Comparison of ENCODE assay signal across 8 cellular contexts in genomic region chr3:108590443-108590842, GRCh38. TPM values are rescaled to one million over a fixed set of nuclear protein-coding genes. Genes with fewer than 3 reads are reported as not detected.
DNase-seq lines count a peak whose midpoint lies in the region; ATAC-seq, FAIRE-seq and TF ChIP-seq lines count a peak whose summit lies in the region.

No MANE protein-coding gene starts in this region.

- H3K4me1 Mint-ChIP-seq in CD4-positive, alpha-beta memory T cell: peaks cover 15 to 38% (median 25%) of the 10 kb centered on the region in 4 donors

- dilution Hi-C loops in IMR-90 (cut with HindIII; ENCODE audit: low sequenced_read_pairs, unreplicated experiment): no loop called here

- H3K56ac ChIP-seq in IMR-90 (ENCODE audit: extremely low read depth, insufficient read depth, low read length): no peak overlapping the region

- peak overlapping the region; percentile 24 for H2BK5ac ChIP-seq in IMR-90 (ENCODE audit: low read depth, low read length, poor library complexity, severe bottlenecking)

- H3K79me2 ChIP-seq in K562 (ENCODE audit: control insufficient read depth, insufficient read depth, low read length): peaks cover 59% of the 10 kb centered on the region

- no peaks in the 10 kb centered on the region for H3K9me3 Mint-ChIP-seq in CD4-positive, alpha-beta memory T cell

- H3K14ac ChIP-seq in IMR-90 (replicated peaks; ENCODE audit: low read depth, low read length): peak overlapping the region; percentile 34; the same call in 1 of the 2 replicates

- intact Hi-C loops in CD4-positive, alpha-beta memory T cell (cut with micrococcal nuclease): no loop called here
- intact Hi-C loops in IMR-90 (cut with micrococcal nuclease) (no loop called here), K562 (cut with micrococcal nuclease) (no loop called here), adrenal gland (cut with DNase I) (no loop called here)

- TF ChIP-seq CTCF in IMR-90 (conservative IDR thresholded peaks at IDR 0.05; ENCODE audit: low read depth, low read length): no peak
- no peak for TF ChIP-seq CTCF in K562 (IDR thresholded peaks at IDR 0.05 in 2 of 3, conservative IDR thresholded peaks at IDR 0.05 in 1 of 3; ENCODE audit: insufficient read depth in 2 of 3, low read depth in 1 of 3, low read length in 3 of 3)
- no peak for TF ChIP-seq CTCF in adrenal gland (IDR thresholded peaks at IDR 0.05)

- POLR2A ChIA-PET in CD4-positive, alpha-beta memory T cell (lab: Charles Lee; ENCODE audit: partially characterized antibody): interaction anchor here (0.8 to 9.5 kb wide), 14 partner anchors 12 to 1066 kb away, joined by 3 to 298 read pairs (median 7); no protein-coding TSS in a partner anchor
- POLR2A ChIA-PET in IMR-90 (lab: Charles Lee; ENCODE audit: unreplicated experiment) (no interaction called here), K562 (lab: Yijun Ruan, JAX) (interaction anchor here (1.8 to 3.0 kb wide), 2 partner anchors 8 to 13 kb away, joined by 4 to 18 read pairs; no protein-coding TSS in a partner anchor)

- H3K9me3 ChIP-seq in CD4-positive, alpha-beta memory T cell (ENCODE audit: control insufficient read depth in 1 of 2, low read length in 2 of 2): no peaks in the 10 kb centered on the region
- H3K9me3 ChIP-seq in IMR-90 (ENCODE audit: control insufficient read depth, insufficient read depth, low read length) (no peaks in the 10 kb centered on the region), K562 (replicated peaks; ENCODE audit: control insufficient read depth, insufficient read depth, low read depth, low read length) (no peaks in the 10 kb centered on the region), muscle layer of duodenum (ENCODE audit: control insufficient read depth in 1 of 2, low read length in 2 of 2) (no peaks in the 10 kb centered on the region), adrenal gland (replicated peaks in 1 of 3) (no peaks in the 10 kb centered on the region)

- no peak for FAIRE-seq in K562 (lab: Jason Lieb, UNC)

- no peak overlapping the region for H2AFZ ChIP-seq in IMR-90 (replicated peaks; ENCODE audit: low read length, poor library complexity)
- peak overlapping the region; percentile 66 for H2AFZ ChIP-seq in K562 (ENCODE audit: low read depth, low read length)

- H2BK120ac ChIP-seq in IMR-90 (ENCODE audit: low read depth, low read length): no peak overlapping the region

- H4K8ac ChIP-seq in IMR-90 (ENCODE audit: low read depth in 2 of 2, low read length in 2 of 2): peak overlapping the region; percentile 4 to 7; a peak in 2 of 4 replicates

- H3K27me3 ChIP-seq in CD4-positive, alpha-beta memory T cell (ENCODE audit: insufficient read depth, low read length): no peaks in the 10 kb centered on the region
- no peaks in the 10 kb centered on the region for H3K27me3 ChIP-seq in IMR-90 (ENCODE audit: control insufficient read depth, insufficient read depth, low read length)
- H3K27me3 ChIP-seq in K562 (ENCODE audit: control insufficient read depth in 2 of 2, insufficient read depth in 2 of 2, low read length in 2 of 2): no peaks in the 10 kb centered on the region
- no peaks in the 10 kb centered on the region for H3K27me3 ChIP-seq in muscle layer of duodenum (ENCODE audit: low read depth, low read length)
- H3K27me3 ChIP-seq in adrenal gland: no peaks in the 10 kb centered on the region

- WGBS in IMR-90 (ENCODE audit: extremely low coverage in 2 of 2, insufficient read length in 1 of 2), 2 experiments: no CpG with 5 or more reads among the region's 4 CpGs
- 2% methylated on average over 4 of the region's 4 CpGs for WGBS in K562 (ENCODE audit: insufficient coverage, low coverage, missing lambda C conversion rate)
- 25 to 31% (median 29%) methylated on average over 4 of the region's 4 CpGs for WGBS in adrenal gland, 4 donors

- H3K4me3 Mint-ChIP-seq in CD4-positive, alpha-beta memory T cell: peak overlapping the region; percentile 71 to 98 (median 96)

- ATAC-seq in IMR-90 (ENCODE audit: low read depth) (no peak), K562 (peak; percentile 4; the same call in 2 of the 3 replicates), GM18867 (IDR thresholded peaks at IDR 0.05; ENCODE audit: unreplicated experiment) (no peak), GM21526 (IDR thresholded peaks at IDR 0.05; ENCODE audit: low FRiP score, unreplicated experiment) (no peak)

- BruUV-seq in IMR-90 (replicated peaks; lab: Mats Ljungman, UMichigan): no TSS peak
- no TSS peak for BruUV-seq in K562 (replicated peaks; lab: Mats Ljungman, UMichigan)

- no peak overlapping the region for H2BK20ac ChIP-seq in IMR-90 (ENCODE audit: low read depth, low read length)

- CTCF ChIA-PET in CD4-positive, alpha-beta memory T cell (lab: Charles Lee; ENCODE audit: partially characterized antibody): interaction anchor here (1.0 to 5.4 kb wide), 9 partner anchors 8 to 324 kb away, joined by 3 to 67 read pairs (median 7); no protein-coding TSS in a partner anchor
- CTCF ChIA-PET in IMR-90 (lab: Yijun Ruan, JAX) (interaction anchor here (0.7 to 1.1 kb wide), 2 partner anchors 11 to 368 kb away, joined by 3 read pairs; no protein-coding TSS in a partner anchor), K562 (lab: Yijun Ruan, JAX; ENCODE audit: low intra/inter-chr PET ratio) (no interaction called here)

- no peaks in the 10 kb centered on the region for H3K36me3 ChIP-seq in CD4-positive, alpha-beta memory T cell (ENCODE audit: insufficient read depth, low read length)
- H3K36me3 ChIP-seq in IMR-90 (ENCODE audit: control insufficient read depth, insufficient read depth, low read length) (no peaks in the 10 kb centered on the region), K562 (ENCODE audit: control insufficient read depth, insufficient read depth, low read length) (peaks cover 14% of the 10 kb centered on the region; the same call in 1 of the 3 replicates), muscle layer of duodenum (ENCODE audit: control insufficient read depth in 1 of 2, insufficient read depth in 2 of 2, low read length in 2 of 2) (peaks cover 0 to 6% of the 10 kb centered on the region in 2 donors), adrenal gland (replicated peaks in 1 of 2) (no peaks in the 10 kb centered on the region)

- peaks cover 0 to 23% of the 10 kb centered on the region in 2 experiments; a peak in 2 of 4 replicates for H3K79me1 ChIP-seq in IMR-90 (ENCODE audit: low read depth in 1 of 2, low read length in 2 of 2)

- peak overlapping the region; percentile 97; the same call in 1 of the 2 replicates for H3K9ac ChIP-seq in IMR-90 (ENCODE audit: low read depth, low read length)
- peak overlapping the region; percentile 74 to 94 for H3K9ac ChIP-seq in K562 (ENCODE audit: insufficient read depth in 1 of 2, low read depth in 2 of 2, low read length in 2 of 2)

- peak in 3 of 5 donors; percentile 12 to 17 (median 14) for DNase-seq in CD4-positive, alpha-beta memory T cell
- no peak for DNase-seq in IMR-90
- peak in 1 of 4 experiments; percentile 7 for DNase-seq in K562 (ENCODE audit: extremely low read depth in 1 of 4, low spot score in 3 of 4)
- DNase-seq in NCI-H774 (lab: John Stamatoyannopoulos, UW): no peak
- no peak for DNase-seq in adrenal gland

- peak overlapping the region; percentile 92 for H3K27ac ChIP-seq in CD4-positive, alpha-beta memory T cell (ENCODE audit: low read depth, low read length)
- no peak overlapping the region for H3K27ac ChIP-seq in IMR-90 (ENCODE audit: insufficient read depth, low read length)
- peak overlapping the region; percentile 90 for H3K27ac ChIP-seq in K562 (ENCODE audit: extremely low read depth, low read depth, low read length)
- H3K27ac ChIP-seq in muscle layer of duodenum (ENCODE audit: low read length): peak overlapping the region; percentile 97
- H3K27ac ChIP-seq in adrenal gland: peak overlapping the region in 1 of 5 donors; percentile 95

- H2BK15ac ChIP-seq in IMR-90 (ENCODE audit: low read depth, low read length): no peak overlapping the region

- in situ Hi-C loops in IMR-90 (cut with MboI; ENCODE audit: low sequenced_read_pairs) (no loop called here), K562 (cut with MboI) (no loop called here)

- peak overlapping the region; percentile 80 to 98 for H3K4me3 ChIP-seq in CD4-positive, alpha-beta memory T cell (ENCODE audit: low read length in 2 of 2)
- H3K4me3 ChIP-seq in IMR-90 (ENCODE audit: insufficient read depth, low read depth, low read length) (peak overlapping the region; percentile 70), K562 (peak overlapping the region; percentile 76), muscle layer of duodenum (ENCODE audit: low read depth in 1 of 2, low read length in 2 of 2) (peak overlapping the region; percentile 95 to 99), adrenal gland (peak overlapping the region in 2 of 4 donors; percentile 69 to 80)

- TF ChIP-seq EP300 in K562 (IDR thresholded peaks at IDR 0.05; ENCODE audit: low read length): no peak

- H3K4me1 ChIP-seq in CD4-positive, alpha-beta memory T cell (ENCODE audit: insufficient read depth, low read length): peaks cover 25% of the 10 kb centered on the region
- H3K4me1 ChIP-seq in IMR-90 (ENCODE audit: control insufficient read depth, insufficient read depth, low read length): no peaks in the 10 kb centered on the region
- peaks cover 0 to 8% of the 10 kb centered on the region in 2 experiments; a peak in 2 of 5 replicates for H3K4me1 ChIP-seq in K562 (replicated peaks in 1 of 2; ENCODE audit: control insufficient read depth in 2 of 2, insufficient read depth in 2 of 2, low read length in 2 of 2)
- peaks cover 0 to 23% of the 10 kb centered on the region in 2 donors for H3K4me1 ChIP-seq in muscle layer of duodenum (ENCODE audit: control insufficient read depth in 1 of 2, insufficient read depth in 2 of 2, low read length in 2 of 2)
- H3K4me1 ChIP-seq in adrenal gland (replicated peaks in 1 of 2): peaks cover 3 to 23% of the 10 kb centered on the region in 2 donors

- no peak overlapping the region; the same call in 1 of the 2 replicates for H4K5ac ChIP-seq in IMR-90 (ENCODE audit: low read depth, low read length)

- peak overlapping the region; percentile 97 to 100 (median 99) for H3K27ac Mint-ChIP-seq in CD4-positive, alpha-beta memory T cell

- TF ChIP-seq RAD21 in IMR-90 (IDR thresholded peaks at IDR 0.05; ENCODE audit: low read length): no peak
- no peak for TF ChIP-seq RAD21 in K562 (CRISPR knock-in tag; conservative IDR thresholded peaks at IDR 0.05 in 1 of 2, IDR thresholded peaks at IDR 0.05 in 1 of 2)

- TF ChIP-seq POLR2A in IMR-90 (IDR thresholded peaks at IDR 0.05; ENCODE audit: low read depth, low read length) (no peak), K562 (conservative IDR thresholded peaks at IDR 0.05) (no peak), adrenal gland (IDR thresholded peaks at IDR 0.05) (no peak)

- no peak overlapping the region for H2AK9ac ChIP-seq in IMR-90 (replicated peaks; ENCODE audit: low read depth, low read length, poor library complexity)

- no peaks in the 10 kb centered on the region for H4K20me1 ChIP-seq in IMR-90 (ENCODE audit: insufficient read depth, low read length)
- H4K20me1 ChIP-seq in K562 (replicated peaks; ENCODE audit: control insufficient read depth, insufficient read depth, low read length): peaks cover 8% of the 10 kb centered on the region; the same call in 1 of the 2 replicates

- no peak overlapping the region for H2AK5ac ChIP-seq in IMR-90 (ENCODE audit: low read depth, low read length)

- peak overlapping the region; percentile 85 for H3K4me2 ChIP-seq in IMR-90 (ENCODE audit: low read depth, low read length)
- peak overlapping the region; percentile 79 for H3K4me2 ChIP-seq in K562 (ENCODE audit: insufficient read depth, low read length)

- peaks cover 0 to 15% of the 10 kb centered on the region in 2 donors for H3K36me3 Mint-ChIP-seq in CD4-positive, alpha-beta memory T cell

- no peak overlapping the region for H4K91ac ChIP-seq in IMR-90 (ENCODE audit: insufficient read depth, low read depth, low read length)

- H3K18ac ChIP-seq in IMR-90 (ENCODE audit: low read depth, low read length): no peak overlapping the region

- no peaks in the 10 kb centered on the region for H3K9me1 ChIP-seq in IMR-90 (ENCODE audit: insufficient read depth, low read length)
- no peaks in the 10 kb centered on the region for H3K9me1 ChIP-seq in K562 (ENCODE audit: control insufficient read depth, insufficient read depth, low read length)

- H3K23ac ChIP-seq in IMR-90 (ENCODE audit: low read depth, low read length): peak overlapping the region; percentile 19; the same call in 1 of the 2 replicates

- no peak overlapping the region for H3K4ac ChIP-seq in IMR-90 (ENCODE audit: low read depth, low read length)

- no peaks in the 10 kb centered on the region for H3K27me3 Mint-ChIP-seq in CD4-positive, alpha-beta memory T cell

RNA-seq across cellular contexts. Expression of gene DZIP3, which starts 0.9 kb away (rescaled TPM):
- total RNA-seq in CD4-positive, alpha-beta memory T cell: 10 to 100 TPM; 15.3 to 18.5 TPM
- 10 to 100 TPM in 1 of 2 donors, 1 to 10 TPM in 1; 8.9 to 13.1 TPM for polyA plus RNA-seq in CD4-positive, alpha-beta memory T cell
- total RNA-seq in IMR-90 (2012; rRNA removed): 9.9 and 11.7 TPM in 2 replicates
- 5.9 and 7.0 TPM in 2 replicates for polyA plus RNA-seq in IMR-90 (2012; rRNA removed)
- polyA plus RNA-seq in IMR-90 (2012; cell fraction: cytosol; rRNA removed): 0.98 and 1.1 TPM in 2 replicates
- 4.2 and 23.8 TPM in 2 replicates for polyA plus RNA-seq in IMR-90 (2012; cell fraction: nucleus; rRNA removed; ENCODE audit: low replicate concordance)
- total RNA-seq in K562 (2011; cell fraction: chromatin; rRNA removed; ENCODE audit: low replicate concordance): 4.1 and 23.9 TPM in 2 replicates
- total RNA-seq in K562 (2011; cell fraction: nucleolus; rRNA removed): 1.8 and 3.8 TPM in 2 replicates
- 5.4 and 6.3 TPM in 2 replicates for total RNA-seq in K562 (2011; cell fraction: nucleoplasm; rRNA removed)
- 3.2 and 3.5 TPM in 2 replicates for total RNA-seq in K562 (2014; rRNA removed)
- 7.5 and 7.9 TPM in 2 replicates for total RNA-seq in K562 (2014; rRNA removed; fragmentation: Illumina TruSeq; extraction: Trizol)
- total RNA-seq in K562 (2015; rRNA removed; fragmentation: Illumina TruSeq; extraction: Trizol): 6.3 and 7.3 TPM in 2 replicates
- total RNA-seq in K562 (2021): 6.1 and 6.3 TPM in 2 replicates
- 7.9 and 9.7 TPM in 2 replicates for polyA plus RNA-seq in K562 (2011; rRNA removed)
- 1.3 and 2.2 TPM in 2 replicates for polyA plus RNA-seq in K562 (2011; cell fraction: cytosol; rRNA removed)
- 13.7 and 17.2 TPM in 2 replicates for polyA plus RNA-seq in K562 (2011; cell fraction: nucleus; rRNA removed)
- polyA plus RNA-seq in K562 (2012): 4.8 and 5.1 TPM in 2 replicates
- 5.5 and 5.7 TPM in 2 replicates for polyA plus RNA-seq in K562 (2014; fragmentation: Illumina TruSeq; extraction: Trizol)
- polyA plus RNA-seq in K562 (2014; fragmentation: Nextera tagmentation; extraction: Ambion mirVana): 1 to 10 TPM; 4.4 to 5.2 TPM
- 5.0 TPM in 2 replicates for polyA plus RNA-seq in K562 (2014; rRNA removed)
- 11.7 and 12.5 TPM in 2 replicates for polyA minus RNA-seq in K562 (2011; rRNA and poly(A)+ RNA removed)
- 2.8 TPM in 2 replicates for polyA minus RNA-seq in K562 (2011; cell fraction: cytosol; rRNA and poly(A)+ RNA removed)
- polyA minus RNA-seq in K562 (2011; cell fraction: nucleus; rRNA and poly(A)+ RNA removed): 8.2 and 15.1 TPM in 2 replicates
- 10 to 100 TPM in 6 of 8 donors, 1 to 10 TPM in 2; 9.6 to 25.7 (median 14.2) TPM for total RNA-seq in adrenal gland
- polyA plus RNA-seq in adrenal gland: 10 to 100 TPM in 2 of 3 donors, 1 to 10 TPM in 1; 8.9 to 17.2 (median 13.4) TPM

RNA-seq across cellular contexts. Expression of gene CIP2A, which starts 1.2 kb away (rescaled TPM):
- 1 to 10 TPM; 3.4 to 3.9 TPM for total RNA-seq in CD4-positive, alpha-beta memory T cell
- polyA plus RNA-seq in CD4-positive, alpha-beta memory T cell: 1 to 10 TPM; 1.8 to 1.9 TPM
- total RNA-seq in IMR-90 (2012; rRNA removed) (27.8 and 31.7 TPM in 2 replicates), K562 (2014; rRNA removed) (22.4 and 41.7 TPM in 2 replicates), K562 (2014; rRNA removed; fragmentation: Illumina TruSeq; extraction: Trizol) (32.6 and 37.3 TPM in 2 replicates), K562 (2015; rRNA removed; fragmentation: Illumina TruSeq; extraction: Trizol) (28.4 and 31.7 TPM in 2 replicates), K562 (2021) (31.5 and 31.8 TPM in 2 replicates), adrenal gland (10 to 100 TPM in 1 of 8 donors, 1 to 10 TPM in 7; 1.9 to 16.6 (median 3.7) TPM)
- polyA plus RNA-seq in IMR-90 (2012; rRNA removed) (8.5 and 11.9 TPM in 2 replicates), K562 (2011; rRNA removed) (22.3 and 32.7 TPM in 2 replicates), K562 (2014; fragmentation: Illumina TruSeq; extraction: Trizol) (29.3 and 31.0 TPM in 2 replicates), K562 (2014; fragmentation: Nextera tagmentation; extraction: Ambion mirVana) (10 to 100 TPM; 10.5 to 17.9 TPM), K562 (2014; rRNA removed) (19.9 and 27.8 TPM in 2 replicates), adrenal gland (1 to 10 TPM in 2 of 3 donors, under 1 TPM in 1; 0.97 to 3.1 (median 1.1) TPM)
- polyA plus RNA-seq in IMR-90 (2012; cell fraction: cytosol; rRNA removed): 1.7 and 3.1 TPM in 2 replicates
- polyA plus RNA-seq in IMR-90 (2012; cell fraction: nucleus; rRNA removed; ENCODE audit: low replicate concordance): 1.7 and 4.7 TPM in 2 replicates
- 77.1 and 90.2 TPM in 2 replicates for total RNA-seq in K562 (2011; cell fraction: chromatin; rRNA removed; ENCODE audit: low replicate concordance)
- 19.5 and 30.4 TPM in 2 replicates for total RNA-seq in K562 (2011; cell fraction: nucleolus; rRNA removed)
- total RNA-seq in K562 (2011; cell fraction: nucleoplasm; rRNA removed): 26.7 and 41.6 TPM in 2 replicates
- polyA plus RNA-seq in K562 (2011; cell fraction: cytosol; rRNA removed): 8.8 and 12.9 TPM in 2 replicates
- 68.6 and 92.8 TPM in 2 replicates for polyA plus RNA-seq in K562 (2011; cell fraction: nucleus; rRNA removed)
- 13.9 and 33.1 TPM in 2 replicates for polyA plus RNA-seq in K562 (2012)
- polyA minus RNA-seq in K562 (2011; rRNA and poly(A)+ RNA removed): 110 and 121 TPM in 2 replicates
- 18.1 and 21.7 TPM in 2 replicates for polyA minus RNA-seq in K562 (2011; cell fraction: cytosol; rRNA and poly(A)+ RNA removed)
- 82.1 and 126 TPM in 2 replicates for polyA minus RNA-seq in K562 (2011; cell fraction: nucleus; rRNA and poly(A)+ RNA removed)

Comparison
In these comparisons a context has a peak if more than half of its experiments do, and no peak if none do; other contexts are left out.
1. DNase-seq: peak in CD4-positive, alpha-beta memory T cell (3 of 5); none in IMR-90 (single experiment), NCI-H774 (single experiment) and adrenal gland (0 of 7).